In the genomic region with DNA sequence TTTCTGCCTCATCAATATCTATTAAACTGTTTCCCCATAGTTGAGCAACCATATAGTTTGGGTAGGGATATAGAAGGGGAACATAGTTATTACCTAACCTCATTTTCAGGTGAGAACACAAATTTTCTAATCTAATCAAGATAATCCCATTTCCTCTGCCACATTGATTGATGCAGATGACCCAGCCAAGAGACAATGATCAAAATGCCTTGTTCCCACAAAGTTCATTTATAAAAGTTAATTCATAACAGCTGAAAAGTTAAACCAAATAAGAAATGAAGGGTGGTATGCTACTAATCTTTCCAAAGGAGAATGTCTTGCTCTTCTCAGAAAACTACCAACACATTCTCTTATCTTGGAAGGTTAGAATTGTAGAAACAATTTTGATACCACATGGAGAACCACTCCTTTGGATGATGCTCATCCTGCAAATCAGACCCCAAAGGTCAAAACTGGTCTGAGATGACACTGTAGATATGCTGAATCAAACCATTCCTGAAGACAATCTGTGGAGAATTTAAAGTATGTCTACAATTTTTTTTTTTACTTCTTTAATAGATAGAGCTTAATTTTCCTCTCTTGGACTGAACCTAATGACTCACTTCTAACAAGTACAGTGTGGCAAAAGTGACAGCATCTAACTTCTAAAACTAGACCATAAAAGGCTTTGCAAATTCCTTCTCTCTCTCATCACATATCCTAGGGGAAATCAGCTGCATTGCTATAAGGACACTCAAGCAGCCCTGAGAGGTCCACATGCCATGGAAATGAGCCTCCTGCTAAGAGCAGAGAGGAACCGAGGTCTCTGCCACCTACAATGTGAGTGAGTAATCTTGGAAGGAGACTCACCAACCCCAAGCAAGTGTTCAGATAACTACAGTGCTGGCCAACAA, we compare ENCODE assay signal across 15 cellular contexts.
A peak's percentile ranks its signal among the peaks of the same experiment; 100 is the strongest.
DNase-seq lines count a peak whose midpoint lies in the region; ATAC-seq and TF ChIP-seq lines count a peak whose summit lies in the region.
"Had no signal": no experiment of that assay in that cellular context is flagged by ENCODE, and none has a peak within 500 bp of the region (broad histone marks: within the 10 kb centered on the region; RNA-seq: fewer than 3 reads in every experiment).

No MANE protein-coding gene starts in this region.

- H3K9me3 Mint-ChIP-seq in naive thymus-derived CD4-positive, alpha-beta T cell = peaks cover 0 to 9% (median 2%) of the 10 kb centered on the region in 11 donors

- H3K27me3 Mint-ChIP-seq in naive thymus-derived CD4-positive, alpha-beta T cell = no peaks in the 10 kb centered on the region

- H3K9me3 ChIP-seq in SJSA1 (replicated peaks) (no peaks in the 10 kb centered on the region), SJCRH30 (replicated peaks) (no peaks in the 10 kb centered on the region)
- H3K9me3 ChIP-seq in naive thymus-derived CD4-positive, alpha-beta T cell (ENCODE audit: control insufficient read depth in 2 of 3, low read length in 3 of 3) = no peaks in the 10 kb centered on the region

- H3K4me1 ChIP-seq in SJSA1 (replicated peaks) (peaks cover 27% of the 10 kb centered on the region), SJCRH30 (no peaks in the 10 kb centered on the region; the same call in 1 of the 2 replicates)
- no peaks in the 10 kb centered on the region for H3K4me1 ChIP-seq in naive thymus-derived CD4-positive, alpha-beta T cell (ENCODE audit: control insufficient read depth in 2 of 2, insufficient read depth in 2 of 2, low read length in 2 of 2)

- no peak overlapping the region for H3K4me3 Mint-ChIP-seq in naive thymus-derived CD4-positive, alpha-beta T cell

- H3K36me3 Mint-ChIP-seq in naive thymus-derived CD4-positive, alpha-beta T cell = no peaks in the 10 kb centered on the region

- H3K27ac ChIP-seq in SJSA1 (peak overlapping the region; percentile 44), SJCRH30 (no peak overlapping the region)
- H3K27ac ChIP-seq in naive thymus-derived CD4-positive, alpha-beta T cell (ENCODE audit: low read depth, low read length) = no peak overlapping the region

- CTCF ChIA-PET in naive thymus-derived CD4-positive, alpha-beta T cell (lab: Charles Lee) = no interaction called here

- no peak for ATAC-seq in naive thymus-derived CD4-positive, alpha-beta T cell

- intact Hi-C loops in head of caudate nucleus (cut with DNase I) = no loop called here
- intact Hi-C loops in naive thymus-derived CD4-positive, alpha-beta T cell (cut with micrococcal nuclease) = no loop called here

- no peaks in the 10 kb centered on the region for H3K27me3 ChIP-seq in SJSA1 (replicated peaks)
- no peaks in the 10 kb centered on the region for H3K27me3 ChIP-seq in naive thymus-derived CD4-positive, alpha-beta T cell (ENCODE audit: control insufficient read depth in 2 of 2, insufficient read depth in 2 of 2, low read length in 2 of 2)
- H3K27me3 ChIP-seq in SJCRH30 = no peaks in the 10 kb centered on the region

- H3K4me3 ChIP-seq in SJSA1 (no peak overlapping the region), fibroblast of mammary gland (ENCODE audit: control insufficient read depth, low read depth, low read length) (no peak overlapping the region), retinal pigment epithelial cell (ENCODE audit: low read length) (no peak overlapping the region), SJCRH30 (no peak overlapping the region)
- no peak overlapping the region for H3K4me3 ChIP-seq in naive thymus-derived CD4-positive, alpha-beta T cell (ENCODE audit: low read length)

- no peaks in the 10 kb centered on the region for H3K36me3 ChIP-seq in SJSA1
- H3K36me3 ChIP-seq in naive thymus-derived CD4-positive, alpha-beta T cell (ENCODE audit: control insufficient read depth in 2 of 3, insufficient read depth in 3 of 3, low read length in 3 of 3) = no peaks in the 10 kb centered on the region
- no peaks in the 10 kb centered on the region for H3K36me3 ChIP-seq in SJCRH30

- POLR2A ChIA-PET in naive thymus-derived CD4-positive, alpha-beta T cell (lab: Charles Lee) = no interaction called here

- TF ChIP-seq CTCF in fibroblast of mammary gland (conservative IDR thresholded peaks at IDR 0.05; ENCODE audit: control insufficient read depth, insufficient read depth, low read depth, low read length) (no peak), retinal pigment epithelial cell (conservative IDR thresholded peaks at IDR 0.05; ENCODE audit: low read depth, low read length) (no peak)

- no peaks in the 10 kb centered on the region for H3K4me1 Mint-ChIP-seq in naive thymus-derived CD4-positive, alpha-beta T cell

- no peak overlapping the region for H3K27ac Mint-ChIP-seq in naive thymus-derived CD4-positive, alpha-beta T cell
- H3K27ac Mint-ChIP-seq: activated T-helper 2 cell treated with anti-CD3 and anti-CD28 coated beads, Interferon-gamma antibody, Interleukin-2, Interleukin-4, amounts not matched to agents 10 μg/mL and 5 μg/mL and 100 μg/mL, durations not matched to agents 14 hours and 24 hours and 36 hours had no signal

- peak; percentile 61 for DNase-seq in GM03348 (ENCODE audit: low spot score)
- DNase-seq in SJSA1 (ENCODE audit: low read depth in 1 of 2, low spot score in 2 of 2) = peak; percentile 57 to 62
- peak; percentile 92 for DNase-seq in fibroblast of mammary gland (ENCODE audit: low read depth)
- DNase-seq in retinal pigment epithelial cell (ENCODE audit: low read depth) = peak; percentile 30
- no peak for DNase-seq in head of caudate nucleus
- DNase-seq in naive thymus-derived CD4-positive, alpha-beta T cell = no peak
- DNase-seq in SJCRH30 = no peak
- DNase-seq in hippocampal formation (lab: John Stamatoyannopoulos, UW) = no peak
- DNase-seq: activated CD4-positive, alpha-beta T cell treated with anti-CD3 and anti-CD28 coated beads for 4 hours; caudate nucleus; foreskin melanocyte; NCI-H2081; nucleus accumbens; stimulated activated naive CD4-positive, alpha-beta T cell had no signal

Comparison
In these comparisons a context has a peak if more than half of its experiments do, and no peak if none do; other contexts are left out.
1. DNase-seq: peak in GM03348 (single experiment), SJSA1 (2 of 2), fibroblast of mammary gland (single experiment) and retinal pigment epithelial cell (single experiment); none in head of caudate nucleus (0 of 42), naive thymus-derived CD4-positive, alpha-beta T cell (0 of 9), SJCRH30 (0 of 2) and hippocampal formation (0 of 2).